In genomic region chr1:110061341-110061740, GRCh38 we compare ENCODE assay signal across 34 cellular contexts. TPM values are rescaled to one million over a fixed set of nuclear protein-coding genes. Genes with fewer than 3 reads are reported as not detected.
"Had no signal": no experiment of that assay in that cellular context is flagged by ENCODE, and none has a peak within 500 bp of the region (broad histone marks: within the 10 kb centered on the region; RNA-seq: fewer than 3 reads in every experiment).

No MANE protein-coding gene starts in this region.

- DNase-seq: activated CD4-positive, alpha-beta T cell treated with anti-CD3 and anti-CD28 coated beads for 36 hours; activated CD4-positive, alpha-beta T cell treated with anti-CD3 and anti-CD28 coated beads, Interleukin-2, amount 10 ng/mL, durations not matched to agents 24 days and 14 days; activated CD4-positive, alpha-beta T cell treated with anti-CD3 and anti-CD28 coated beads, Interleukin-2, amount 50 U/mL, for 48 hours; activated CD4-positive, CD25-positive, alpha-beta regulatory T cell; activated CD4-positive, CD25-positive, alpha-beta regulatory T cell treated with anti-CD3 and anti-CD28 coated beads, Interleukin-2, amount 50 U/mL, for 72 hours; activated CD8-positive, alpha-beta memory T cell treated with anti-CD3 and anti-CD28 coated beads for 24 hours; activated CD8-positive, alpha-beta T cell treated with anti-CD3 and anti-CD28 coated beads for 36 hours; activated effector memory CD4-positive, alpha-beta T cell treated with Interleukin-2 at 50 U/mL for 16 hours; activated gamma-delta T cell treated with Interleukin-2 at 50 U/mL for 16 hours; activated naive CD4-positive, alpha-beta T cell treated with anti-CD3 and anti-CD28 coated beads, Interleukin-2, amount 50 U/mL, for 16 hours; activated naive CD4-positive, alpha-beta T cell treated with Interleukin-2 at 50 U/mL for 16 hours; activated T-cell treated with anti-CD3 and anti-CD28 coated beads, Interleukin-2, amount 50 U/mL, for 48 hours; amniotic stem cell; anterior cingulate cortex; brain microvascular endothelial cell; dorsolateral prefrontal cortex; effector memory CD4-positive, alpha-beta T cell; endodermal cell; foreskin fibroblast; T-helper 1 cell; T-helper 17 cell; T1000 had no signal

- H3K4me3 ChIP-seq: coronary artery, dorsolateral prefrontal cortex had no signal

- ATAC-seq: activated CD4-positive, alpha-beta T cell treated with anti-CD3 and anti-CD28 coated beads for 36 hours; activated CD8-positive, alpha-beta T cell treated with anti-CD3 and anti-CD28 coated beads for 36 hours; activated T-helper 17 cell treated with anti-CD3 and anti-CD28 coated beads, Interleukin-2, amount 50 U/mL, for 72 hours; esophagus mucosa; T-helper 17 cell had no signal

- H3K9me3 Mint-ChIP-seq: activated CD4-positive, alpha-beta T cell treated with anti-CD3 and anti-CD28 coated beads, Interleukin-2, amount 10 ng/mL, durations not matched to agents 24 days and 14 days; activated CD8-positive, alpha-beta T cell treated with anti-CD3 and anti-CD28 coated beads for 36 hours; activated T-helper 17 cell treated with anti-CD3 and anti-CD28 coated beads, Interleukin-2, amount 50 U/mL, for 72 hours; central memory CD8-positive, alpha-beta T cell; dendritic cell treated with granulocyte-macrophage colony-stimulating factor and Interleukin-4, amounts not matched to agents 40 ng/mL and 50 ng/mL, for 4 days; endodermal cell; T-helper 2 cell treated with Interferon-gamma antibody and Interleukin-4, amounts not matched to agents 5 μg/mL and 100 μg/mL, for 36 hours had no signal

- H3K27me3 ChIP-seq: brain microvascular endothelial cell, dorsolateral prefrontal cortex had no signal

- H3K27ac Mint-ChIP-seq: activated CD4-positive, alpha-beta T cell treated with anti-CD3 and anti-CD28 coated beads for 36 hours; activated CD8-positive, alpha-beta T cell treated with anti-CD3 and anti-CD28 coated beads for 36 hours; activated naive CD8-positive, alpha-beta T cell; endodermal cell; T-helper 17 cell; T-helper 2 cell treated with Interferon-gamma antibody and Interleukin-4, amounts not matched to agents 5 μg/mL and 100 μg/mL, for 36 hours had no signal

- H3K27ac ChIP-seq: brain microvascular endothelial cell, coronary artery had no signal

- H3K4me3 Mint-ChIP-seq: activated CD4-positive, alpha-beta T cell treated with anti-CD3 and anti-CD28 coated beads for 36 hours; activated CD4-positive, alpha-beta T cell treated with anti-CD3 and anti-CD28 coated beads, Interleukin-2, amount 10 ng/mL, durations not matched to agents 24 days and 14 days; activated CD8-positive, alpha-beta T cell treated with anti-CD3 and anti-CD28 coated beads for 36 hours; activated naive CD8-positive, alpha-beta T cell; activated T-helper 17 cell treated with anti-CD3 and anti-CD28 coated beads, Interleukin-2, amount 50 U/mL, for 72 hours; central memory CD8-positive, alpha-beta T cell; dendritic cell treated with granulocyte-macrophage colony-stimulating factor and Interleukin-4, amounts not matched to agents 40 ng/mL and 50 ng/mL, for 4 days; endodermal cell; T-helper 17 cell; T-helper 2 cell treated with Interferon-gamma antibody and Interleukin-4, amounts not matched to agents 5 μg/mL and 100 μg/mL, for 36 hours had no signal

- H3K4me1 Mint-ChIP-seq: activated CD4-positive, alpha-beta T cell treated with anti-CD3 and anti-CD28 coated beads for 36 hours; activated CD4-positive, alpha-beta T cell treated with anti-CD3 and anti-CD28 coated beads, Interleukin-2, amount 10 ng/mL, durations not matched to agents 24 days and 14 days had no signal

RNA-seq across cellular contexts. Expression of gene ALX3, which starts 9.1 kb away (rescaled TPM):
- total RNA-seq: activated CD4-positive, alpha-beta T cell treated with anti-CD3 and anti-CD28 coated beads for 36 hours; activated CD4-positive, alpha-beta T cell treated with anti-CD3 and anti-CD28 coated beads, Interleukin-2, amount 10 ng/mL, durations not matched to agents 24 days and 14 days; activated CD8-positive, alpha-beta T cell treated with anti-CD3 and anti-CD28 coated beads for 36 hours; activated T-helper 17 cell treated with anti-CD3 and anti-CD28 coated beads, Interleukin-2, amount 50 U/mL, for 72 hours; astrocyte; bronchial epithelial cell; cerebellum; endodermal cell; epithelial cell of proximal tubule; esophagus mucosa; T-helper 17 cell had no signal

RNA-seq across cellular contexts. Expression of gene UBL4B, which starts 50.9 kb away (rescaled TPM):
- total RNA-seq: activated CD4-positive, alpha-beta T cell treated with anti-CD3 and anti-CD28 coated beads for 36 hours; activated CD4-positive, alpha-beta T cell treated with anti-CD3 and anti-CD28 coated beads, Interleukin-2, amount 10 ng/mL, durations not matched to agents 24 days and 14 days; activated CD8-positive, alpha-beta T cell treated with anti-CD3 and anti-CD28 coated beads for 36 hours; activated T-helper 17 cell treated with anti-CD3 and anti-CD28 coated beads, Interleukin-2, amount 50 U/mL, for 72 hours; astrocyte; bronchial epithelial cell; cardiac septum; cerebellum; endodermal cell; epithelial cell of proximal tubule; esophagus mucosa; T-helper 17 cell had no signal
